ENCODE assay signal across 22 cellular contexts in the genomic region with DNA sequence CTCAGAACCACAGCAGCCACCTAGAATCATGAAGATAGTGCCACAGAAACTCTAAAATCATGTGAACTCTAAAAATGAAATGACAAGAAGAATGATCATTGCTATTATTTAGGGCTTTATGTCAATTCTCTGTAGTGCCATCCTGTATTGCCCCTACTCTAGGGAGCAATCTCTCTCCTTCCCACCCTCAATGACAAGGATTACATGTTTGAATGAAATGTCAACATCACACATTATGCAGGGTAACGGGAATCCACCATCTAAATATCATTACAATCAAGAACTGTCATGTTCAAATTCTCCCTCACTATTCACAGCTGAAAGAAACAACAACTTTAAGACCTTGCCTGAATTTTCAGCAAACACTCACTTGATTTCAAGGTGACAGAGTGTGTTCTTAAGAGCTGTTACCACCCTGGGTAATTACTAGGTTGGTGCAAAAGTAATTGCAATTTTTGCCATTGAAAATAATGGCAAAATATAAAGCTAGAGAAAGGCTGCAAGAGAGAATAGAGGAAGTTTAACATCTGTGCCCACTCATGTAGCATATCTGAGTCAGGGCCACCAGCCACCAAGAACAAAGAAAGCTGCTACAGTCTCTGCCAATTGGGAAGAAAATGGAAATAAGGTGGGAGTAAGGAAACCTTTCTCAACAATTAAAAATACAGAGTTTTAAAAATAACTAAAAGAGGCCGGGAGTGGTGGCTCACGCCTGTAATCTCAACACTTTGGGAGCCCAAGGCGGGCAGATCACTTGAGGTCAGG.
"Had no signal": no experiment of that assay in that cellular context is flagged by ENCODE, and none has a peak within 500 bp of the region (broad histone marks: within the 10 kb centered on the region; RNA-seq: fewer than 3 reads in every experiment).

No MANE protein-coding gene starts in this region.

- DNase-seq: activated B cell treated with CpG ODN at 0.5 μM for 24 hours; activated CD4-positive, alpha-beta T cell treated with anti-CD3 and anti-CD28 coated beads for 48 hours; activated CD4-positive, alpha-beta T cell treated with anti-CD3 and anti-CD28 coated beads, Interleukin-2, amount 50 U/mL, for 1 hour; activated CD4-positive, alpha-beta T cell treated with anti-CD3 and anti-CD28 coated beads, Interleukin-2, amount 50 U/mL, for 48 hours; activated CD8-positive, alpha-beta memory T cell treated with anti-CD3 and anti-CD28 coated beads for 24 hours; activated CD8-positive, alpha-beta T cell treated with anti-CD3 and anti-CD28 coated beads for 36 hours; activated effector memory CD4-positive, alpha-beta T cell treated with Interleukin-2 at 50 U/mL for 16 hours; activated gamma-delta T cell treated with Interleukin-2 at 50 U/mL for 16 hours; activated naive CD4-positive, alpha-beta T cell treated with anti-CD3 and anti-CD28 coated beads, Interleukin-2, amount 50 U/mL, for 16 hours; activated naive CD4-positive, alpha-beta T cell treated with Interleukin-2 at 50 U/mL for 16 hours; activated T-cell treated with anti-CD3 and anti-CD28 coated beads, Interleukin-2, amount 50 U/mL, for 4 hours; amniotic stem cell; brain microvascular endothelial cell; dorsolateral prefrontal cortex; effector memory CD4-positive, alpha-beta T cell; endodermal cell; foreskin keratinocyte; gastrocnemius medialis; glutamatergic neuron; heart left ventricle; T1000; WERI-Rb-1 had no signal
